ENCODE assay signal across 8 cellular contexts in genomic region chr10:35340975-35341374, GRCh38. TPM values are rescaled to one million over a fixed set of nuclear protein-coding genes. Genes with fewer than 3 reads are reported as not detected.
A peak's percentile ranks its signal among the peaks of the same experiment; 100 is the strongest.
DNase-seq lines count a peak whose midpoint lies in the region; ATAC-seq, FAIRE-seq and TF ChIP-seq lines count a peak whose summit lies in the region.

No MANE protein-coding gene starts in this region.

- peaks cover 6% of the 10 kb centered on the region for H3K36me3 Mint-ChIP-seq in activated T-helper 17 cell treated with anti-CD3 and anti-CD28 coated beads, Interleukin-2, amount 50 U/mL, for 72 hours (ENCODE audit: low read depth)

- peaks cover 2 to 8% of the 10 kb centered on the region in 2 experiments; a peak in 1 of 5 replicates for H3K36me3 ChIP-seq in HepG2 (replicated peaks in 1 of 2; ENCODE audit: control insufficient read depth in 1 of 2, insufficient read depth in 2 of 2, low read length in 2 of 2)
- no peaks in the 10 kb centered on the region for H3K36me3 ChIP-seq in right lobe of liver
- no peaks in the 10 kb centered on the region for H3K36me3 ChIP-seq in left lung
- no peaks in the 10 kb centered on the region for H3K36me3 ChIP-seq in upper lobe of left lung

- TF ChIP-seq RAD21 in HepG2 (CRISPR knock-in tag; IDR thresholded peaks at IDR 0.05) = no peak

- peak overlapping the region; percentile 47; the same call in 1 of the 2 replicates for H3K4me2 ChIP-seq in HepG2 (ENCODE audit: low read depth, low read length)

- ATAC-seq in HepG2 (no peak), right lobe of liver (no peak), left lung (peak; percentile 16), upper lobe of left lung (ENCODE audit: low FRiP score in 2 of 2) (no peak), GM21825 (IDR thresholded peaks at IDR 0.05; ENCODE audit: unreplicated experiment) (no peak)
- no peak for ATAC-seq in activated T-helper 17 cell treated with anti-CD3 and anti-CD28 coated beads, Interleukin-2, amount 50 U/mL, for 72 hours (replicated peaks)

- DNase-seq in HepG2 (ENCODE audit: low spot score) (no peak), right lobe of liver (no peak), left lung (no peak), upper lobe of left lung (peak in 1 of 2 donors; percentile 29), Ammon's horn (ENCODE audit: low spot score) (no peak)
- no peak for DNase-seq in activated effector memory CD4-positive, alpha-beta T cell treated with Interleukin-2 at 50 U/mL for 16 hours

- TF ChIP-seq CTCF in HepG2 (CRISPR knock-in tag; IDR thresholded peaks at IDR 0.05) (no peak), right lobe of liver (IDR thresholded peaks at IDR 0.05) (no peak), left lung (IDR thresholded peaks at IDR 0.05) (no peak), upper lobe of left lung (IDR thresholded peaks at IDR 0.05) (no peak)

- H3K27ac ChIP-seq in HepG2 (ENCODE audit: extremely low read length, insufficient read depth, low read length) (peak overlapping the region; percentile 13), right lobe of liver (no peak overlapping the region), left lung (peak overlapping the region in 1 of 2 donors; percentile 33), upper lobe of left lung (peak overlapping the region in 3 of 4 donors; percentile 0 to 48 (median 18))

- TF ChIP-seq POLR2A in HepG2 (IDR thresholded peaks at IDR 0.05; ENCODE audit: insufficient read depth in 1 of 2, low read depth in 2 of 2, low read length in 2 of 2) (no peak), right lobe of liver (IDR thresholded peaks at IDR 0.05) (no peak), upper lobe of left lung (IDR thresholded peaks at IDR 0.05) (no peak)

- H2AFZ ChIP-seq in HepG2 (ENCODE audit: low read length) = no peak overlapping the region

- peak overlapping the region; percentile 83 for H3K27ac Mint-ChIP-seq in activated T-helper 17 cell treated with anti-CD3 and anti-CD28 coated beads, Interleukin-2, amount 50 U/mL, for 72 hours

- CTCF ChIA-PET in HepG2 (lab: Yijun Ruan, JAX; ENCODE audit: low intra/inter-chr PET ratio, low total read pairs) = no interaction called here

- no peak for TF ChIP-seq EP300 in HepG2 (IDR thresholded peaks at IDR 0.05; ENCODE audit: low read depth in 2 of 2, low read length in 2 of 2)
- no peak for TF ChIP-seq EP300 in HepG2 (CRISPR knock-in tag; IDR thresholded peaks at IDR 0.05; ENCODE audit: borderline replicate concordance)
- TF ChIP-seq EP300 in upper lobe of left lung (IDR thresholded peaks at IDR 0.05) = no peak

- peaks cover 58% of the 10 kb centered on the region for H4K20me1 ChIP-seq in HepG2 (ENCODE audit: insufficient read depth, low read length)

- H3K9me3 Mint-ChIP-seq in activated T-helper 17 cell treated with anti-CD3 and anti-CD28 coated beads, Interleukin-2, amount 50 U/mL, for 72 hours = no peaks in the 10 kb centered on the region

- 71% methylated on average over 6 of the region's 6 CpGs for WGBS in HepG2 (ENCODE audit: low lambda C conversion rate)
- WGBS in right lobe of liver (ENCODE audit: insufficient coverage, low coverage, low lambda C conversion rate, missing lambda C conversion rate) = 40% methylated on average over 3 of the region's 6 CpGs
- 33 to 42% methylated on average over 6 of the region's 6 CpGs for WGBS in upper lobe of left lung, 2 donors

- no peak for FAIRE-seq in HepG2 (lab: Jason Lieb, UNC)

- BruUV-seq in HepG2 (replicated peaks; lab: Mats Ljungman, UMichigan) = no TSS peak

- peaks cover 45% of the 10 kb centered on the region for H3K4me1 Mint-ChIP-seq in activated T-helper 17 cell treated with anti-CD3 and anti-CD28 coated beads, Interleukin-2, amount 50 U/mL, for 72 hours

- no peaks in the 10 kb centered on the region for H3K27me3 Mint-ChIP-seq in activated T-helper 17 cell treated with anti-CD3 and anti-CD28 coated beads, Interleukin-2, amount 50 U/mL, for 72 hours

- peaks cover 63% of the 10 kb centered on the region for H3K4me1 ChIP-seq in HepG2 (ENCODE audit: insufficient read depth, low read length)
- H3K4me1 ChIP-seq in right lobe of liver = peaks cover 0 to 21% (median 7%) of the 10 kb centered on the region in 4 donors
- peaks cover 23 to 55% of the 10 kb centered on the region in 2 donors for H3K4me1 ChIP-seq in left lung
- H3K4me1 ChIP-seq in upper lobe of left lung = peaks cover 24 to 45% (median 35%) of the 10 kb centered on the region in 4 donors

- peak overlapping the region; percentile 58 for H3K4me3 Mint-ChIP-seq in activated T-helper 17 cell treated with anti-CD3 and anti-CD28 coated beads, Interleukin-2, amount 50 U/mL, for 72 hours

- H3K9me3 ChIP-seq in HepG2 (ENCODE audit: low read length) (no peaks in the 10 kb centered on the region), right lobe of liver (no peaks in the 10 kb centered on the region), left lung (no peaks in the 10 kb centered on the region), upper lobe of left lung (no peaks in the 10 kb centered on the region)

- H3K27me3 ChIP-seq in HepG2 (ENCODE audit: control insufficient read depth in 1 of 2, insufficient read depth in 2 of 2, low read length in 2 of 2) (no peaks in the 10 kb centered on the region; a peak in 1 of 5 replicates), right lobe of liver (no peaks in the 10 kb centered on the region), left lung (no peaks in the 10 kb centered on the region), upper lobe of left lung (no peaks in the 10 kb centered on the region)

- in situ Hi-C loops in HepG2 (cut with HindIII; ENCODE audit: extremely low pct_ligation_motif_present, low pct_unique_long_range_greater_than_20kb) = no loop called here

- H3K4me3 ChIP-seq in HepG2 (replicated peaks in 1 of 3; ENCODE audit: insufficient read depth in 1 of 3, low read depth in 2 of 3, low read length in 3 of 3) = peak overlapping the region in 1 of 3 experiments; percentile 16; a peak in 1 of 6 replicates
- H3K4me3 ChIP-seq in right lobe of liver = no peak overlapping the region
- no peak overlapping the region for H3K4me3 ChIP-seq in left lung
- no peak overlapping the region for H3K4me3 ChIP-seq in upper lobe of left lung

- H3K79me2 ChIP-seq in HepG2 (ENCODE audit: insufficient read depth, low read length) = peaks cover 76% of the 10 kb centered on the region

- intact Hi-C loops in HepG2 (cut with micrococcal nuclease; ENCODE audit: unreplicated experiment) = loop anchor here (10.0 kb wide), 1 partner anchor 184 kb away; no protein-coding TSS in a partner anchor
- intact Hi-C loops in right lobe of liver (cut with DNase I) = no loop called here
- intact Hi-C loops in left lung (cut with DNase I) = no loop called here

- POLR2A ChIA-PET in HepG2 (lab: Yijun Ruan, JAX) = no interaction called here

- H3K9ac ChIP-seq in HepG2 (ENCODE audit: insufficient read depth, low read depth, low read length) = no peak overlapping the region

TF ChIP-seq in HepG2, 621 proteins besides CTCF, POLR2A, EP300 and RAD21 (continues in another document):
- TF ChIP-seq, protein P1, sequence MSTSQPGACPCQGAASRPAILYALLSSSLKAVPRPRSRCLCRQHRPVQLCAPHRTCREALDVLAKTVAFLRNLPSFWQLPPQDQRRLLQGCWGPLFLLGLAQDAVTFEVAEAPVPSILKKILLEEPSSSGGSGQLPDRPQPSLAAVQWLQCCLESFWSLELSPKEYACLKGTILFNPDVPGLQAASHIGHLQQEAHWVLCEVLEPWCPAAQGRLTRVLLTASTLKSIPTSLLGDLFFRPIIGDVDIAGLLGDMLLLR (CRISPR knock-in tag; IDR thresholded peaks at IDR 0.05) = no peak
- 0 out of 2 replicates have a peak, but pooled peaks have one; percentile 5 for TF ChIP-seq CEBPB (IDR thresholded peaks at IDR 0.05; ENCODE audit: borderline replicate concordance, low read depth, low read length)

RNA-seq across cellular contexts. Expression of gene CCNY, which starts 4.7 kb away (rescaled TPM):
- total RNA-seq in HepG2 (2016; rRNA removed; fragmentation: Illumina TruSeq; extraction: Trizol) = 54.7 and 63.6 TPM in 2 replicates
- total RNA-seq in HepG2 (2016; cell fraction: cytosol; rRNA removed; fragmentation: Illumina TruSeq; extraction: Trizol; ENCODE audit: low read depth) = 18.1 and 25.9 TPM in 2 replicates
- total RNA-seq in HepG2 (2016; cell fraction: insoluble cytoplasmic fraction; rRNA removed; fragmentation: Illumina TruSeq; extraction: Trizol) = 53.9 and 58.9 TPM in 2 replicates
- 49.7 and 54.2 TPM in 2 replicates for total RNA-seq in HepG2 (2016; cell fraction: membrane; rRNA removed; fragmentation: Illumina TruSeq; extraction: Trizol)
- total RNA-seq in HepG2 (2016; cell fraction: nucleus; rRNA removed; fragmentation: Illumina TruSeq; extraction: Trizol) = 31.8 and 32.4 TPM in 2 replicates
- 46.4 and 48.2 TPM in 2 replicates for polyA plus RNA-seq in HepG2 (2011; rRNA removed)
- polyA plus RNA-seq in HepG2 (2011; cell fraction: cytosol; rRNA removed) = 27.7 and 34.1 TPM in 2 replicates
- 12.4 and 14.5 TPM in 2 replicates for polyA plus RNA-seq in HepG2 (2011; cell fraction: nucleus; rRNA removed)
- polyA plus RNA-seq in HepG2 (2012) = 49.5 and 71.9 TPM in 2 replicates
- polyA plus RNA-seq in HepG2 (2016; cell fraction: cytosol; fragmentation: Illumina TruSeq; extraction: Trizol; ENCODE audit: low read depth) = 25.8 and 27.0 TPM in 2 replicates
- 74.5 and 85.3 TPM in 2 replicates for polyA plus RNA-seq in HepG2 (2016; cell fraction: insoluble cytoplasmic fraction; fragmentation: Illumina TruSeq; extraction: Trizol; ENCODE audit: low read depth)
- polyA plus RNA-seq in HepG2 (2016; cell fraction: membrane; fragmentation: Illumina TruSeq; extraction: Trizol; ENCODE audit: low read depth) = 59.1 and 60.1 TPM in 2 replicates
- polyA plus RNA-seq in HepG2 (2016; cell fraction: nucleus; fragmentation: Illumina TruSeq; extraction: Trizol; ENCODE audit: insufficient read depth, low read depth) = 48.6 and 48.7 TPM in 2 replicates
- 42.9 and 44.3 TPM in 2 replicates for polyA minus RNA-seq in HepG2 (2011; rRNA and poly(A)+ RNA removed; ENCODE audit: low replicate concordance)
- 25.1 and 33.3 TPM in 2 replicates for polyA minus RNA-seq in HepG2 (2011; cell fraction: cytosol; rRNA and poly(A)+ RNA removed)
- polyA minus RNA-seq in HepG2 (2011; cell fraction: nucleus; rRNA and poly(A)+ RNA removed) = 27.3 and 40.3 TPM in 2 replicates
- total RNA-seq in right lobe of liver = 10 to 100 TPM; 22.4 to 49.2 (median 41.4) TPM
- total RNA-seq in activated T-helper 17 cell treated with anti-CD3 and anti-CD28 coated beads, Interleukin-2, amount 50 U/mL, for 72 hours = 10 to 100 TPM; 29.4 to 42.3 TPM
- total RNA-seq in left lung = 10 to 100 TPM; 60.9 to 68.1 TPM
- 10 to 100 TPM; 22.0 to 80.8 (median 52.5) TPM for total RNA-seq in upper lobe of left lung

Comparison
In these comparisons a context has a peak if more than half of its experiments do, and no peak if none do; other contexts are left out.
1. H3K27ac ChIP-seq: peak in HepG2 (single experiment) and upper lobe of left lung (3 of 4); none in right lobe of liver (0 of 3).